In the genomic region with DNA sequence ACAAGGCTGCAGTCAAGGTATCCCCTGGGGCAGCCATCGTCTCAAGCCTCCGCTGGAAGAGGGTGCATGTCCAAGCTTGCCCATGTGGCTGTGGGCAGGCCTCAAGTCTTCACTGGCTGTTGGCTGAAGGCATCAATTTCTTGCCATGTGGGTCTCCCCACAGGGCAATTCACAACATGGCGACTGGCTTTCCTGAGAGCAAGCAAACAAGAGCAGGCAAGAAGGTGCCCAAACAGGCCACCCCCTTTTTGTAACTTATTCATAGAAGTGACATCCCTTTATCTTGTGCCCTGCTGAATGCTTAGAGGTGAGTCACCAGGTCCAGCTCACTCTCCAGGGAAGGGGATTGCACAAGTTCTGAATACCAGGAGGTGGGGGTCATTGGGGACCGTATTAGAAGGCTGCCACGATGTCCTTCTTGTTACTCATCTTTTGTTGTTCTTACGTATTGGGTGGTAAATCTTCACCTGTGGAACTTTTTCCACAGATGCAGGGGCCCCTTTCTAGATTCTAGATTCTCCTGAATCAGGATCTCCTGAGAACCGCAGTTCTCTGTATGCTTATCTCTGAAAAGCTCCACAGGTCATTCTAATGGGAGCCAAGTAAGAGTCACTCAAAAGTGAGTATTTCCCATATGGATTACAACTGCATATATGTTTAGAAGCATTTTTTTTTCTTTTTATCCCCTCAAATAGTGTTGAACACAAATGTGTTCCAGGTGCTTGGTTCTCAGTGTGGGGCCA, we compare ENCODE assay signal across 8 cellular contexts. TPM values are rescaled to one million over a fixed set of nuclear protein-coding genes. Genes with fewer than 3 reads are reported as not detected.
DNase-seq lines count a peak whose midpoint lies in the region; ATAC-seq and TF ChIP-seq lines count a peak whose summit lies in the region.

No MANE protein-coding gene starts in this region.

- H3K9me3 ChIP-seq in GM23248 (ENCODE audit: low read depth) (no peaks in the 10 kb centered on the region), RWPE2 (ENCODE audit: severe bottlenecking) (no peaks in the 10 kb centered on the region), sigmoid colon (no peaks in the 10 kb centered on the region)

- H3K4me2 ChIP-seq in GM23248 (ENCODE audit: unreplicated experiment), result peak overlapping the region; percentile 72

- H3F3A ChIP-seq in GM23248 (ENCODE audit: insufficient read depth), result peaks cover 18% of the 10 kb centered on the region

- 38 to 51% methylated on average over 6 to 7 of the region's 7 CpGs for WGBS in GM23248 (ENCODE audit: low coverage in 1 of 2, low lambda C conversion rate in 2 of 2, missing lambda C conversion rate in 2 of 2), 2 experiments
- WGBS in sigmoid colon, 2 donors, result 76 to 86% methylated on average over 7 of the region's 7 CpGs

- peak; percentile 98 for DNase-seq in GM23248
- peak; percentile 91 for DNase-seq in RWPE2 (ENCODE audit: low spot score)
- peak; percentile 99 to 100 for DNase-seq in foreskin keratinocyte
- peak; percentile 72 for DNase-seq in sigmoid colon
- no peak for DNase-seq in GM10248 (ENCODE audit: extremely low spot score)
- DNase-seq in NCI-H446 (lab: John Stamatoyannopoulos, UW), result no peak
- DNase-seq in coronary artery (ENCODE audit: low spot score), result no peak

- TF ChIP-seq CTCF in RWPE2 (IDR thresholded peaks at IDR 0.05; ENCODE audit: poor library complexity, severe bottlenecking) (no peak), foreskin keratinocyte (conservative IDR thresholded peaks at IDR 0.05) (no peak), sigmoid colon (IDR thresholded peaks at IDR 0.05) (no peak), GM10248 (IDR thresholded peaks at IDR 0.05; ENCODE audit: control extremely low read depth, extremely low read depth, low read depth, missing control alignments) (no peak), coronary artery (IDR thresholded peaks at IDR 0.05) (no peak)

- no peaks in the 10 kb centered on the region for H3K9me2 ChIP-seq in GM23248 (ENCODE audit: insufficient read depth)

- peak overlapping the region; percentile 10; the same call in 1 of the 2 replicates for H2AFZ ChIP-seq in GM23248

- in situ Hi-C loops in GM23248 (cut with MboI), result loop anchor here (25.0 kb wide), 1 partner anchor 171 kb away; no protein-coding TSS in a partner anchor

- no peak for TF ChIP-seq POLR2A in sigmoid colon (IDR thresholded peaks at IDR 0.05)

- no peaks in the 10 kb centered on the region for H3K36me3 ChIP-seq in GM23248 (ENCODE audit: low read depth)
- no peaks in the 10 kb centered on the region for H3K36me3 ChIP-seq in RWPE2 (ENCODE audit: low read depth)
- no peaks in the 10 kb centered on the region for H3K36me3 ChIP-seq in sigmoid colon

- intact Hi-C loops in sigmoid colon (cut with DNase I), result loop anchor here (5.0 kb wide), 3 partner anchors 41 to 201 kb away; no protein-coding TSS in a partner anchor

- no peaks in the 10 kb centered on the region for H3K79me2 ChIP-seq in GM23248 (ENCODE audit: insufficient read depth)

- TF ChIP-seq EP300 in sigmoid colon (IDR thresholded peaks at IDR 0.05), result peak in 1 of 4 donors; percentile 76

- CTCF ChIA-PET in GM10248 (lab: Yijun Ruan, JAX), result interaction anchor here (1.3 to 28.7 kb wide), 6 partner anchors 13 to 218 kb away, joined by 3 to 578 read pairs (median 4); no protein-coding TSS in a partner anchor

- POLR2A ChIA-PET in GM10248 (lab: Yijun Ruan, JAX), result no interaction called here

- peak; percentile 84 for ATAC-seq in RWPE2 (ENCODE audit: low read depth)
- ATAC-seq in foreskin keratinocyte, result peak; percentile 88
- ATAC-seq in GM18870 (IDR thresholded peaks at IDR 0.05; ENCODE audit: unreplicated experiment), result no peak

- H3K27me3 ChIP-seq in GM23248 (replicated peaks; ENCODE audit: insufficient read depth) (no peaks in the 10 kb centered on the region), RWPE2 (ENCODE audit: insufficient read depth, poor library complexity, severe bottlenecking) (no peaks in the 10 kb centered on the region), foreskin keratinocyte (no peaks in the 10 kb centered on the region), sigmoid colon (no peaks in the 10 kb centered on the region)

- H3K4me1 ChIP-seq in GM23248 (ENCODE audit: insufficient read depth) (peaks cover 28% of the 10 kb centered on the region), RWPE2 (ENCODE audit: insufficient read depth, poor library complexity, severe bottlenecking) (peaks cover 30% of the 10 kb centered on the region), foreskin keratinocyte (peaks cover 44% of the 10 kb centered on the region), sigmoid colon (peaks cover 0 to 30% (median 22%) of the 10 kb centered on the region in 4 donors)

- H4K20me1 ChIP-seq in GM23248 (ENCODE audit: insufficient read depth), result no peaks in the 10 kb centered on the region

- peak overlapping the region; percentile 97 for H3K27ac ChIP-seq in GM23248
- H3K27ac ChIP-seq in RWPE2 (ENCODE audit: poor library complexity, severe bottlenecking), result peak overlapping the region; percentile 97
- H3K27ac ChIP-seq in foreskin keratinocyte, result peak overlapping the region; percentile 83
- H3K27ac ChIP-seq in sigmoid colon, result peak overlapping the region; percentile 71 to 85 (median 78)
- peak overlapping the region in 1 of 2 donors; percentile 30 for H3K27ac ChIP-seq in coronary artery

- peak overlapping the region; percentile 1; the same call in 1 of the 2 replicates for H3K4me3 ChIP-seq in GM23248
- no peak overlapping the region for H3K4me3 ChIP-seq in RWPE2 (ENCODE audit: severe bottlenecking)
- H3K4me3 ChIP-seq in sigmoid colon, result no peak overlapping the region
- H3K4me3 ChIP-seq in coronary artery, result no peak overlapping the region

- peak overlapping the region; percentile 77 for H3K9ac ChIP-seq in GM23248

RNA-seq across cellular contexts. Expression of a gene that starts 44.2 kb away (rescaled TPM):
- 158 and 182 TPM in 2 replicates for total RNA-seq in GM23248 (2014; rRNA removed; shearing (Covaris generic))
- polyA plus RNA-seq in GM23248 (2016; fragmentation: Nextera tagmentation; extraction: Ambion mirVana), result 81.6 and 83.3 TPM in 2 replicates
- 185 and 192 TPM in 2 replicates for total RNA-seq in foreskin keratinocyte
- 40.2 and 42.9 TPM in 2 replicates for polyA plus RNA-seq in foreskin keratinocyte
- 100 to 1,000 TPM; 115 to 145 (median 130) TPM for total RNA-seq in sigmoid colon
- polyA plus RNA-seq in sigmoid colon, result 10 to 100 TPM; 36.6 to 92.2 (median 91.1) TPM

RNA-seq across cellular contexts. Expression of a gene that starts 57.8 kb away (rescaled TPM):
- total RNA-seq in GM23248 (2014; rRNA removed; shearing (Covaris generic)), result 189 and 225 TPM in 2 replicates
- 237 and 239 TPM in 2 replicates for polyA plus RNA-seq in GM23248 (2016; fragmentation: Nextera tagmentation; extraction: Ambion mirVana)
- total RNA-seq in foreskin keratinocyte, result 271 and 323 TPM in 2 replicates
- 197 and 257 TPM in 2 replicates for polyA plus RNA-seq in foreskin keratinocyte
- total RNA-seq in sigmoid colon, result 100 to 1,000 TPM in 2 of 4 donors, 10 to 100 TPM in 2; 83.6 to 181 (median 95.0) TPM
- polyA plus RNA-seq in sigmoid colon, result 10 to 100 TPM in 1 of 3 donors, 1 to 10 TPM in 2; 6.0 to 15.2 (median 9.0) TPM

Comparison
In these comparisons a context has a peak if more than half of its experiments do, and no peak if none do; other contexts are left out.
1. DNase-seq: peak in GM23248 (single experiment), RWPE2 (single experiment), foreskin keratinocyte (2 of 2) and sigmoid colon (single experiment); none in GM10248 (single experiment), NCI-H446 (0 of 2) and coronary artery (single experiment).